8 cellular contexts compared by ENCODE assay signal in genomic region chr6:31898200-31899011, GRCh38.
DNase-seq lines count a peak whose midpoint lies in the region; ATAC-seq and TF ChIP-seq lines count a peak whose summit lies in the region.

No MANE protein-coding gene starts in this region.

- no peaks in the 10 kb centered on the region for H3K36me3 ChIP-seq in neutrophil

- TF ChIP-seq CTCF in neutrophil (IDR thresholded peaks at IDR 0.05): no peak

- no peak for ATAC-seq in GM21526 (IDR thresholded peaks at IDR 0.05; ENCODE audit: low FRiP score, unreplicated experiment)
- ATAC-seq in HG03457 (IDR thresholded peaks at IDR 0.05; ENCODE audit: unreplicated experiment): no peak

- H3K9me3 ChIP-seq in neutrophil: no peaks in the 10 kb centered on the region

- H3K4me3 ChIP-seq in neutrophil (ENCODE audit: low read depth in 1 of 2, low read length in 1 of 2): peak overlapping the region; percentile 89 to 91

- H3K27me3 ChIP-seq in neutrophil: peaks cover 12% of the 10 kb centered on the region

- peak; percentile 45 for DNase-seq in CD1c-positive myeloid dendritic cell (ENCODE audit: extremely low spot score)
- peak; percentile 43 for DNase-seq in HCEC 1CT
- peak; percentile 69 for DNase-seq in NCI-H748 treated with DMSO at 0.1 percent for 48 hours (lab: John Stamatoyannopoulos, UW)
- peak; percentile 18 for DNase-seq in activated effector memory CD4-positive, alpha-beta T cell treated with Interleukin-2 at 50 U/mL for 16 hours
- DNase-seq in foreskin melanocyte: peak; percentile 24

- H3K27ac ChIP-seq in neutrophil: peak overlapping the region; percentile 77

- peaks cover 35 to 37% of the 10 kb centered on the region in 2 experiments for H3K4me1 ChIP-seq in neutrophil (ENCODE audit: control insufficient read depth in 1 of 2, insufficient read depth in 1 of 2, low read depth in 1 of 2, low read length in 1 of 2)

Comparison
In these comparisons a context has a peak if more than half of its experiments do, and no peak if none do; other contexts are left out.
1. DNase-seq: peak in every context shown above with its lines; median percentile 69 in NCI-H748 treated with DMSO at 0.1 percent for 48 hours; 45 in CD1c-positive myeloid dendritic cell; 43 in HCEC 1CT; 24 in foreskin melanocyte; 18 in activated effector memory CD4-positive, alpha-beta T cell treated with Interleukin-2 at 50 U/mL for 16 hours.